ENCODE assay signal across 8 cellular contexts in genomic region chr2:30711646-30712085, GRCh38.
DNase-seq lines count a peak whose midpoint lies in the region; ATAC-seq, FAIRE-seq and TF ChIP-seq lines count a peak whose summit lies in the region.

No MANE protein-coding gene starts in this region.

- peak; percentile 97 for FAIRE-seq in GM12891 (lab: Jason Lieb, UNC)

- H3K27me3 Mint-ChIP-seq in activated naive CD8-positive, alpha-beta T cell treated with anti-CD3 and anti-CD28 coated beads for 36 hours: no peaks in the 10 kb centered on the region

- no peaks in the 10 kb centered on the region for H3K9me3 Mint-ChIP-seq in activated naive CD8-positive, alpha-beta T cell treated with anti-CD3 and anti-CD28 coated beads for 36 hours

- H3K36me3 Mint-ChIP-seq in activated naive CD8-positive, alpha-beta T cell treated with anti-CD3 and anti-CD28 coated beads for 36 hours: no peaks in the 10 kb centered on the region

- no peak for TF ChIP-seq POLR2A in GM12891 (IDR thresholded peaks at IDR 0.05; ENCODE audit: low read depth, low read length)

- H3K27ac Mint-ChIP-seq in activated naive CD8-positive, alpha-beta T cell treated with anti-CD3 and anti-CD28 coated beads for 36 hours: no peak overlapping the region

- intact Hi-C loops in cardiac septum (cut with DNase I): loop anchor here (2.0 to 5.0 kb wide), 3 partner anchors 151 to 811 kb away; no protein-coding TSS in a partner anchor

- peak; percentile 51 for DNase-seq in GM12891 (ENCODE audit: insufficient read length, low spot score)
- peak; percentile 86 for DNase-seq in NCI-H128 (lab: John Stamatoyannopoulos, UW; ENCODE audit: unreplicated experiment)
- DNase-seq in SKM-1 treated with dmso at 0.1 percent for 144 hours (lab: John Stamatoyannopoulos, UW; ENCODE audit: unreplicated experiment): peak; percentile 90
- peak; percentile 79 for DNase-seq in activated naive CD8-positive, alpha-beta T cell treated with anti-CD3 and anti-CD28 coated beads for 36 hours
- DNase-seq in cardiac septum (ENCODE audit: low spot score): peak; percentile 89
- DNase-seq in putamen (ENCODE audit: low spot score): peak; percentile 64

- ATAC-seq in HG02763 (IDR thresholded peaks at IDR 0.05; ENCODE audit: unreplicated experiment): peak; percentile 81
- ATAC-seq in HG03457 (IDR thresholded peaks at IDR 0.05; ENCODE audit: unreplicated experiment): no peak

- no peak overlapping the region for H3K4me3 Mint-ChIP-seq in activated naive CD8-positive, alpha-beta T cell treated with anti-CD3 and anti-CD28 coated beads for 36 hours

- H3K4me1 Mint-ChIP-seq in activated naive CD8-positive, alpha-beta T cell treated with anti-CD3 and anti-CD28 coated beads for 36 hours: peaks cover 7% of the 10 kb centered on the region

TF ChIP-seq in GM12891, 5 proteins besides CTCF, POLR2A, EP300 and RAD21:
- TF ChIP-seq TAF1 (IDR thresholded peaks at IDR 0.05; ENCODE audit: low read depth, low read length): no peak
- no peak for TF ChIP-seq SPI1 (IDR thresholded peaks at IDR 0.05; ENCODE audit: low read depth, low read length)
- TF ChIP-seq PAX5 (IDR thresholded peaks at IDR 0.05; ENCODE audit: insufficient read depth, low read length, severe bottlenecking): no peak
- no peak for TF ChIP-seq POU2F2 (IDR thresholded peaks at IDR 0.05; ENCODE audit: low read depth, low read length)
- no peak for TF ChIP-seq POLR2AphosphoS5 (IDR thresholded peaks at IDR 0.05; ENCODE audit: low read depth, low read length)
TF ChIP-seq in GM12891: peak in this region for 0.
